Comparison of ENCODE assay signal across 26 cellular contexts in the genomic region with DNA sequence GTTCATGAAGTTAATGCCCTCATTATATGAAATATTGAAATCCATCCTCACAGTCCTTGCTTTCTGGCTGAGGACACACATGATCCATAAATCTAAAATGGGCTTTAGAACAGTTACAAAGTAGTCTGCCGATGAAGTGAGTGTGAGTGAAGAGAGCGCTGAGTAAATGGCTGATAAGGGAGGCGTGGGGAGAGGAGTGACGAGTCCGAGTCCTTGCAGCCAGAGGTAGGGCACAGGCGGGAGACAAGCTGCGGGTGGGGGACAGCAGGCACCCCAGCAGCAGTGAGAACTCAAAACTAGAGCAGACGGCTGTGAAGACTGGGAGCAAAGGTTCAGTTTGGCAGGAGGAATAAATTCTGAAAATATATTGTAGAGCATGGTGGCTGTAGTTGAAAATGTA.
DNase-seq lines count a peak whose midpoint lies in the region; ATAC-seq and TF ChIP-seq lines count a peak whose summit lies in the region.
"Had no signal": no experiment of that assay in that cellular context is flagged by ENCODE, and none has a peak within 500 bp of the region (broad histone marks: within the 10 kb centered on the region; RNA-seq: fewer than 3 reads in every experiment).

No MANE protein-coding gene starts in this region.

- no peaks in the 10 kb centered on the region for H3K79me2 ChIP-seq in smooth muscle cell (ENCODE audit: low read depth)

- intact Hi-C loops in Right ventricle myocardium inferior (cut with DNase I), result no loop called here
- intact Hi-C loops in cardiac septum (cut with DNase I), result no loop called here
- intact Hi-C loops in heart right ventricle (cut with DNase I), result no loop called here

- H3K4me2 ChIP-seq in mesenchymal stem cell (ENCODE audit: low read length, poor library complexity, severe bottlenecking) (no peak overlapping the region), smooth muscle cell (peak overlapping the region; percentile 68)
- H3K4me2 ChIP-seq: GM23338, KMS-11 had no signal

- H3K9me3 ChIP-seq in heart right ventricle (no peaks in the 10 kb centered on the region), mesenchymal stem cell (ENCODE audit: control insufficient read depth, low read length) (no peaks in the 10 kb centered on the region), smooth muscle cell (replicated peaks; ENCODE audit: low read depth) (no peaks in the 10 kb centered on the region)
- H3K9me3 ChIP-seq: Caco-2, HAP-1 had no signal

- H2BK12ac ChIP-seq in mesenchymal stem cell (ENCODE audit: low read length in 2 of 2), result no peak overlapping the region

- H2BK120ac ChIP-seq in mesenchymal stem cell (ENCODE audit: low read depth, low read length), result no peak overlapping the region

- H3K27ac ChIP-seq in heart right ventricle, result no peak overlapping the region
- no peak overlapping the region for H3K27ac ChIP-seq in mesenchymal stem cell (ENCODE audit: low read length, poor library complexity, severe bottlenecking)
- H3K27ac ChIP-seq in smooth muscle cell (ENCODE audit: low read depth), result no peak overlapping the region
- H3K27ac ChIP-seq: 22Rv1, C4-2B, KMS-11, RWPE1, SK-N-MC had no signal

- no peak overlapping the region for H3K14ac ChIP-seq in mesenchymal stem cell (ENCODE audit: low read length in 2 of 2)

- no peak overlapping the region for H2BK5ac ChIP-seq in mesenchymal stem cell (ENCODE audit: low read depth, low read length, poor library complexity, severe bottlenecking)

- H3K9ac ChIP-seq in mesenchymal stem cell (ENCODE audit: low read length) (no peak overlapping the region), smooth muscle cell (ENCODE audit: low read depth) (no peak overlapping the region)
- H3K9ac ChIP-seq: KMS-11 had no signal

- ATAC-seq in Right ventricle myocardium inferior (peak; percentile 92), heart right ventricle (peak in 7 of 8 donors; percentile 65 to 97 (median 90)), GM21528 (IDR thresholded peaks at IDR 0.05; ENCODE audit: low FRiP score, unreplicated experiment) (no peak)
- ATAC-seq: CD8-positive, alpha-beta T cell; GM23338; Panc1 had no signal

- peak overlapping the region; percentile 81 for H4K8ac ChIP-seq in mesenchymal stem cell (ENCODE audit: low read length)

- H3K23ac ChIP-seq in mesenchymal stem cell (ENCODE audit: low read length in 2 of 2), result no peak overlapping the region

- H3K18ac ChIP-seq in mesenchymal stem cell (ENCODE audit: low read depth in 1 of 2, low read length in 2 of 2), result no peak overlapping the region

- H3F3A ChIP-seq in smooth muscle cell (ENCODE audit: low read depth), result no peaks in the 10 kb centered on the region

- WGBS in heart right ventricle, 2 donors, result 34 to 52% methylated on average over 8 of the region's 8 CpGs
- 94% methylated on average over 8 of the region's 8 CpGs for WGBS in mesenchymal stem cell
- WGBS in smooth muscle cell (ENCODE audit: low lambda C conversion rate), result 20% methylated on average over 8 of the region's 8 CpGs

- no peak overlapping the region for H4K91ac ChIP-seq in mesenchymal stem cell (ENCODE audit: low read length)

- DNase-seq in Right ventricle myocardium inferior (ENCODE audit: missing footprints) (no peak), cardiac septum (ENCODE audit: low spot score) (no peak), heart right ventricle (peak in 1 of 2 donors; percentile 21), mesenchymal stem cell (no peak), smooth muscle cell (lab: John Stamatoyannopoulos, UW; ENCODE audit: unreplicated experiment) (no peak), islet precursor cell (no peak), GDM1 (lab: John Stamatoyannopoulos, UW) (no peak)
- DNase-seq: Caco-2; CD8-positive, alpha-beta T cell; EL; GF-D8; HFFc6; MM.1S; NCI-H2029; NCI-H446 treated with DMSO at 0.1 percent for 48 hours; NCI-H526 treated with DMSO at 0.1 percent for 48 hours; SIG-M5 had no signal

- H4K20me1 ChIP-seq in smooth muscle cell (ENCODE audit: low read depth), result no peaks in the 10 kb centered on the region

- H3K27me3 ChIP-seq in heart right ventricle (peaks cover 0 to 74% (median 33%) of the 10 kb centered on the region in 7 donors), mesenchymal stem cell (ENCODE audit: control insufficient read depth in 1 of 2, insufficient read depth in 1 of 2, low read length in 2 of 2) (no peaks in the 10 kb centered on the region), smooth muscle cell (ENCODE audit: low read depth) (peaks cover 38% of the 10 kb centered on the region)

- H3K4ac ChIP-seq in mesenchymal stem cell (ENCODE audit: low read depth in 1 of 2, low read length in 2 of 2), result no peak overlapping the region

- H3K4me3 ChIP-seq in heart right ventricle (no peak overlapping the region), mesenchymal stem cell (ENCODE audit: insufficient read depth in 1 of 2, low read depth in 1 of 2, low read length in 2 of 2) (no peak overlapping the region), smooth muscle cell (no peak overlapping the region)
- H3K4me3 ChIP-seq: GM23338, HAP-1, SK-N-MC had no signal

- no peaks in the 10 kb centered on the region for H3K79me1 ChIP-seq in mesenchymal stem cell (replicated peaks; ENCODE audit: low read length, poor library complexity, severe bottlenecking)

- H3K4me1 ChIP-seq in heart right ventricle, result peaks cover 0 to 5% (median 0%) of the 10 kb centered on the region in 9 donors
- no peaks in the 10 kb centered on the region for H3K4me1 ChIP-seq in mesenchymal stem cell (ENCODE audit: control insufficient read depth, insufficient read depth, low read depth, low read length)
- no peaks in the 10 kb centered on the region for H3K4me1 ChIP-seq in smooth muscle cell (ENCODE audit: low read depth)
- H3K4me1 ChIP-seq: Caco-2, HAP-1 had no signal

- H3K36me3 ChIP-seq in heart right ventricle (no peaks in the 10 kb centered on the region), mesenchymal stem cell (ENCODE audit: control insufficient read depth in 1 of 2, insufficient read depth in 2 of 2, low read depth in 1 of 2, low read length in 2 of 2) (no peaks in the 10 kb centered on the region), smooth muscle cell (ENCODE audit: low read depth) (no peaks in the 10 kb centered on the region)
- H3K36me3 ChIP-seq: HAP-1 had no signal

- no peak overlapping the region for H2BK15ac ChIP-seq in mesenchymal stem cell (ENCODE audit: low read depth, poor library complexity, severe bottlenecking)

- H2AFZ ChIP-seq in mesenchymal stem cell (ENCODE audit: low read depth, low read length), result no peak overlapping the region
- no peak overlapping the region for H2AFZ ChIP-seq in smooth muscle cell (ENCODE audit: low read depth)
- H2AFZ ChIP-seq: GM23338 had no signal

- no peak overlapping the region for H2AK5ac ChIP-seq in mesenchymal stem cell (ENCODE audit: low read length, severe bottlenecking)

- TF ChIP-seq CTCF in heart right ventricle (IDR thresholded peaks at IDR 0.05) (no peak), smooth muscle cell (IDR thresholded peaks at IDR 0.05; ENCODE audit: borderline replicate concordance, insufficient read depth, poor library complexity, severe bottlenecking) (no peak)
